In the genomic region with DNA sequence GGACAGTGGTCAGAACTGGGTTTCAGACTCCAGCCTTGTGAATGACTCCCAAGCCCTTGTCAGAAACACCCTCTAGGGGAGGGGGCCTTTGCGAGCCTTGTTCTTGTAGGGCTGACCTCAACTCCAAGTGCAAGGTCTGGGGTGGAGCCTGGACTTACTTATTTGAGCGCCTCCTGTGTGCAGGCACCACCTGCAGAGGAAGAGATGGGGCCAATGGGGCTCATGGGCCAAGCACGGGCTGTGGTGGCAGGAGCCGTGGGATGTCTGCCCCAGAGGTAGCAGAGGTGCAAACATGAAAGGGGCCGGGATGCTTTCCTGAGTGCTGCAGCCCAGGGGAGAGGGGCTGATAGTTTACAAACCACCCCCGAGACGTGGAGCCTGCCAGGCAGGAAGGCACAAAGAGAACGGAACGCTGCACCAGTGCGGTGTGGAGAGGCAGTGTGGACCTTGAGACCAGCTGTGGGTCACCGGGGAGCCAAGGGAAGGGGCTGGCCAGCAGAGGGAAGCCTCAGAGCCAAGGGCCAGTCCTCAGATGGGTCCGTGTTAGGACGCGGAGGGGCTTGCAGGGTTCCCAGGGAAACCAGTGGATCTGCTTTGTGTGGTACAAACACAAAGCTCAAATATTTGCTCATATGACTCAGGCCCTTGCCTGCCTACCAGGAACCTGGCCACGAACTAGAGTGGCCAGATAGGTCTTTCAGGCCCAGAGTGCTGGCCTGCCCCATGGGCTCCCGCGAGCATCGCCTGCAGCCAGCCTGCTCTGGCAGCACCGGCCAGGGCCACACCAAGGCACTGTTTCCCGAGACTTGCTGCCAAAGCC, we compare ENCODE assay signal across 9 cellular contexts. TPM values are rescaled to one million over a fixed set of nuclear protein-coding genes. Genes with fewer than 3 reads are reported as not detected.
DNase-seq lines count a peak whose midpoint lies in the region; ATAC-seq and TF ChIP-seq lines count a peak whose summit lies in the region.
"Had no signal": no experiment of that assay in that cellular context is flagged by ENCODE, and none has a peak within 500 bp of the region (broad histone marks: within the 10 kb centered on the region; RNA-seq: fewer than 3 reads in every experiment).

No MANE protein-coding gene starts in this region.

- H3K9me3 ChIP-seq in liver (ENCODE audit: control insufficient read depth in 4 of 4, low read length in 3 of 4): no peaks in the 10 kb centered on the region
- no peaks in the 10 kb centered on the region for H3K9me3 ChIP-seq in esophagus muscularis mucosa

- DNase-seq in AG08395 (ENCODE audit: low spot score) (peak; percentile 76), HPDE6-E6E7 (ENCODE audit: extremely low spot score) (peak; percentile 71), astrocyte of the hippocampus (ENCODE audit: low read depth, low spot score) (peak; percentile 91), esophagus muscularis mucosa (ENCODE audit: extremely low spot score) (no peak)
- DNase-seq: CD4-positive, alpha-beta memory T cell had no signal

- peaks cover 7 to 21% (median 12%) of the 10 kb centered on the region in 4 donors for H3K4me1 ChIP-seq in liver (ENCODE audit: control insufficient read depth in 4 of 4, insufficient read depth in 4 of 4, low read length in 3 of 4)
- no peaks in the 10 kb centered on the region for H3K4me1 ChIP-seq in esophagus muscularis mucosa

- peak; percentile 51 to 64 for TF ChIP-seq RAD21 in liver (IDR thresholded peaks at IDR 0.05)

- H3K27ac ChIP-seq in liver (ENCODE audit: low read depth in 1 of 2, low read length in 2 of 2) (peak overlapping the region; percentile 82 to 85), esophagus muscularis mucosa (replicated peaks in 1 of 4) (no peak overlapping the region)

- H3K9ac ChIP-seq in liver (ENCODE audit: low read depth in 1 of 2, low read length in 2 of 2): peak overlapping the region in 1 of 2 donors; percentile 76

- no peak for TF ChIP-seq POLR2A in esophagus muscularis mucosa (IDR thresholded peaks at IDR 0.05; ENCODE audit: low read depth)

- 37% methylated on average over 20 of the region's 20 CpGs for WGBS in liver
- WGBS in esophagus muscularis mucosa: 70% methylated on average over 20 of the region's 20 CpGs

- H3K36me3 ChIP-seq in liver (ENCODE audit: control insufficient read depth in 4 of 4, insufficient read depth in 3 of 4, low read depth in 1 of 4, low read length in 3 of 4) (peaks cover 6 to 24% (median 12%) of the 10 kb centered on the region in 4 donors), esophagus muscularis mucosa (peaks cover 25 to 39% (median 31%) of the 10 kb centered on the region in 4 donors)

- ATAC-seq in HG02981 (IDR thresholded peaks at IDR 0.05; ENCODE audit: unreplicated experiment) (no peak), GM18867 (IDR thresholded peaks at IDR 0.05; ENCODE audit: unreplicated experiment) (no peak), HG02798 (IDR thresholded peaks at IDR 0.05; ENCODE audit: poor library complexity, unreplicated experiment) (no peak)

- H3K4me3 ChIP-seq in liver (ENCODE audit: low read depth in 1 of 3, low read length in 3 of 3) (no peak overlapping the region), esophagus muscularis mucosa (no peak overlapping the region)

- TF ChIP-seq EP300 in esophagus muscularis mucosa (IDR thresholded peaks at IDR 0.05): no peak

- no peak for TF ChIP-seq CTCF in liver (IDR thresholded peaks at IDR 0.05; ENCODE audit: low read depth, low read length, missing input control)
- TF ChIP-seq CTCF in esophagus muscularis mucosa (IDR thresholded peaks at IDR 0.05): no peak

- no peaks in the 10 kb centered on the region for H3K27me3 ChIP-seq in liver (ENCODE audit: control insufficient read depth in 4 of 4, insufficient read depth in 4 of 4, low read length in 3 of 4)
- H3K27me3 ChIP-seq in esophagus muscularis mucosa: no peaks in the 10 kb centered on the region

- intact Hi-C loops in esophagus muscularis mucosa (cut with DNase I): no loop called here

TF ChIP-seq in liver, 16 proteins besides CTCF, POLR2A, EP300 and RAD21:
- TF ChIP-seq, protein P1, sequence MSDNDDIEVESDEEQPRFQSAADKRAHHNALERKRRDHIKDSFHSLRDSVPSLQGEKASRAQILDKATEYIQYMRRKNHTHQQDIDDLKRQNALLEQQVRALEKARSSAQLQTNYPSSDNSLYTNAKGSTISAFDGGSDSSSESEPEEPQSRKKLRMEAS (IDR thresholded peaks at IDR 0.05): peak; percentile 19
- TF ChIP-seq, protein P2, sequence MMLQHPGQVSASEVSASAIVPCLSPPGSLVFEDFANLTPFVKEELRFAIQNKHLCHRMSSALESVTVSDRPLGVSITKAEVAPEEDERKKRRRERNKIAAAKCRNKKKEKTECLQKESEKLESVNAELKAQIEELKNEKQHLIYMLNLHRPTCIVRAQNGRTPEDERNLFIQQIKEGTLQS (IDR thresholded peaks at IDR 0.05): peak; percentile 38
- TF ChIP-seq, protein P3, sequence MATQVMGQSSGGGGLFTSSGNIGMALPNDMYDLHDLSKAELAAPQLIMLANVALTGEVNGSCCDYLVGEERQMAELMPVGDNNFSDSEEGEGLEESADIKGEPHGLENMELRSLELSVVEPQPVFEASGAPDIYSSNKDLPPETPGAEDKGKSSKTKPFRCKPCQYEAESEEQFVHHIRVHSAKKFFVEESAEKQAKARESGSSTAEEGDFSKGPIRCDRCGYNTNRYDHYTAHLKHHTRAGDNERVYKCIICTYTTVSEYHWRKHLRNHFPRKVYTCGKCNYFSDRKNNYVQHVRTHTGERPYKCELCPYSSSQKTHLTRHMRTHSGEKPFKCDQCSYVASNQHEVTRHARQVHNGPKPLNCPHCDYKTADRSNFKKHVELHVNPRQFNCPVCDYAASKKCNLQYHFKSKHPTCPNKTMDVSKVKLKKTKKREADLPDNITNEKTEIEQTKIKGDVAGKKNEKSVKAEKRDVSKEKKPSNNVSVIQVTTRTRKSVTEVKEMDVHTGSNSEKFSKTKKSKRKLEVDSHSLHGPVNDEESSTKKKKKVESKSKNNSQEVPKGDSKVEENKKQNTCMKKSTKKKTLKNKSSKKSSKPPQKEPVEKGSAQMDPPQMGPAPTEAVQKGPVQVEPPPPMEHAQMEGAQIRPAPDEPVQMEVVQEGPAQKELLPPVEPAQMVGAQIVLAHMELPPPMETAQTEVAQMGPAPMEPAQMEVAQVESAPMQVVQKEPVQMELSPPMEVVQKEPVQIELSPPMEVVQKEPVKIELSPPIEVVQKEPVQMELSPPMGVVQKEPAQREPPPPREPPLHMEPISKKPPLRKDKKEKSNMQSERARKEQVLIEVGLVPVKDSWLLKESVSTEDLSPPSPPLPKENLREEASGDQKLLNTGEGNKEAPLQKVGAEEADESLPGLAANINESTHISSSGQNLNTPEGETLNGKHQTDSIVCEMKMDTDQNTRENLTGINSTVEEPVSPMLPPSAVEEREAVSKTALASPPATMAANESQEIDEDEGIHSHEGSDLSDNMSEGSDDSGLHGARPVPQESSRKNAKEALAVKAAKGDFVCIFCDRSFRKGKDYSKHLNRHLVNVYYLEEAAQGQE (IDR thresholded peaks at IDR 0.05): peak; percentile 45
- peak; percentile 61 for TF ChIP-seq SP1 (IDR thresholded peaks at IDR 0.05)
- TF ChIP-seq NR2F2 (IDR thresholded peaks at IDR 0.05): no peak
- no peak for TF ChIP-seq TAF1 (conservative IDR thresholded peaks at IDR 0.05)
- TF ChIP-seq GABPA (IDR thresholded peaks at IDR 0.05 in 1 of 2, conservative IDR thresholded peaks at IDR 0.05 in 1 of 2): no peak
- no peak for TF ChIP-seq FOXA2 (IDR thresholded peaks at IDR 0.05)
- TF ChIP-seq FOXA1 (IDR thresholded peaks at IDR 0.05): peak; percentile 13
- TF ChIP-seq HNF4G (IDR thresholded peaks at IDR 0.05): no peak
- peak; percentile 37 to 82 for TF ChIP-seq JUND (IDR thresholded peaks at IDR 0.05)
- TF ChIP-seq, protein P4, sequence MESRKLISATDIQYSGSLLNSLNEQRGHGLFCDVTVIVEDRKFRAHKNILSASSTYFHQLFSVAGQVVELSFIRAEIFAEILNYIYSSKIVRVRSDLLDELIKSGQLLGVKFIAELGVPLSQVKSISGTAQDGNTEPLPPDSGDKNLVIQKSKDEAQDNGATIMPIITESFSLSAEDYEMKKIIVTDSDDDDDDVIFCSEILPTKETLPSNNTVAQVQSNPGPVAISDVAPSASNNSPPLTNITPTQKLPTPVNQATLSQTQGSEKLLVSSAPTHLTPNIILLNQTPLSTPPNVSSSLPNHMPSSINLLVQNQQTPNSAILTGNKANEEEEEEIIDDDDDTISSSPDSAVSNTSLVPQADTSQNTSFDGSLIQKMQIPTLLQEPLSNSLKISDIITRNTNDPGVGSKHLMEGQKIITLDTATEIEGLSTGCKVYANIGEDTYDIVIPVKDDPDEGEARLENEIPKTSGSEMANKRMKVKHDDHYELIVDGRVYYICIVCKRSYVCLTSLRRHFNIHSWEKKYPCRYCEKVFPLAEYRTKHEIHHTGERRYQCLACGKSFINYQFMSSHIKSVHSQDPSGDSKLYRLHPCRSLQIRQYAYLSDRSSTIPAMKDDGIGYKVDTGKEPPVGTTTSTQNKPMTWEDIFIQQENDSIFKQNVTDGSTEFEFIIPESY (IDR thresholded peaks at IDR 0.05): no peak
- no peak for TF ChIP-seq EGR1 (IDR thresholded peaks at IDR 0.05; ENCODE audit: low read depth in 2 of 2)
- TF ChIP-seq RXRA (IDR thresholded peaks at IDR 0.05): peak in 1 of 2 donors; percentile 73
- TF ChIP-seq YY1 (IDR thresholded peaks at IDR 0.05): peak; percentile 36
- peak; percentile 39 to 67 for TF ChIP-seq HNF4A (conservative IDR thresholded peaks at IDR 0.05)

RNA-seq across cellular contexts. Expression of a gene that starts 8.7 kb away (rescaled TPM):
- total RNA-seq in liver: 10 to 100 TPM; 12.8 to 13.8 TPM
- polyA plus RNA-seq in liver: 10 to 100 TPM in 1 of 2 donors, 1 to 10 TPM in 1; 3.6 to 12.5 TPM
- 10 to 100 TPM; 19.9 to 31.7 (median 26.3) TPM for total RNA-seq in esophagus muscularis mucosa

RNA-seq across cellular contexts. Expression of a gene that starts 33.4 kb away (rescaled TPM):
- total RNA-seq in liver (10 to 100 TPM in 1 of 2 donors, 1 to 10 TPM in 1; 9.8 to 35.2 TPM), esophagus muscularis mucosa (10 to 100 TPM; 17.0 to 34.2 (median 27.5) TPM)
- polyA plus RNA-seq in liver: 10 to 100 TPM; 45.2 to 98.1 TPM

Comparison
In these comparisons a context has a peak if more than half of its experiments do, and no peak if none do; other contexts are left out.
1. H3K27ac ChIP-seq: peak in liver (2 of 2); none in esophagus muscularis mucosa (0 of 4).